Comparison of ENCODE assay signal across 8 cellular contexts in genomic region chr16:53061701-53062159, GRCh38. TPM values are rescaled to one million over a fixed set of nuclear protein-coding genes. Genes with fewer than 3 reads are reported as not detected.
A peak's percentile ranks its signal among the peaks of the same experiment; 100 is the strongest.
DNase-seq lines count a peak whose midpoint lies in the region; ATAC-seq, FAIRE-seq and TF ChIP-seq lines count a peak whose summit lies in the region.

No MANE protein-coding gene starts in this region.

- H3K9me3 ChIP-seq in small intestine (ENCODE audit: control insufficient read depth, low read depth), result no peaks in the 10 kb centered on the region

- peak overlapping the region; percentile 48 to 52 for H3K27ac ChIP-seq in small intestine (ENCODE audit: low read depth in 1 of 2, low read length in 1 of 2)

- H3K36me3 ChIP-seq in small intestine (ENCODE audit: control insufficient read depth in 2 of 2, insufficient read depth in 2 of 2, low read length in 2 of 2), result no peaks in the 10 kb centered on the region

- H3K4me1 ChIP-seq in small intestine (ENCODE audit: control insufficient read depth in 2 of 2, insufficient read depth in 1 of 2, low read depth in 1 of 2, low read length in 1 of 2), result peaks cover 0 to 6% of the 10 kb centered on the region in 2 donors

- TF ChIP-seq CTCF in GM13976 (IDR thresholded peaks at IDR 0.05; ENCODE audit: borderline replicate concordance, control extremely low read depth, extremely low read depth, insufficient read depth, missing control alignments) (no peak), omental fat pad (IDR thresholded peaks at IDR 0.05) (no peak)

- no peaks in the 10 kb centered on the region for H3K27me3 Mint-ChIP-seq in activated naive CD4-positive, alpha-beta T cell treated with anti-CD3 and anti-CD28 coated beads, Interleukin-2, amount 50 U/mL, for 24 hours

- peak; percentile 82 for ATAC-seq in GM21423 (IDR thresholded peaks at IDR 0.05; ENCODE audit: unreplicated experiment)
- ATAC-seq in HG03565 (IDR thresholded peaks at IDR 0.05; ENCODE audit: unreplicated experiment), result peak; percentile 73
- ATAC-seq in omental fat pad (ENCODE audit: low FRiP score), result no peak

- no peak overlapping the region for H3K4me3 ChIP-seq in small intestine (ENCODE audit: low read depth in 1 of 2, low read length in 2 of 2)

- no peaks in the 10 kb centered on the region for H3K36me3 Mint-ChIP-seq in activated naive CD4-positive, alpha-beta T cell treated with anti-CD3 and anti-CD28 coated beads, Interleukin-2, amount 50 U/mL, for 24 hours

- no peak overlapping the region for H3K27ac Mint-ChIP-seq in activated naive CD4-positive, alpha-beta T cell treated with anti-CD3 and anti-CD28 coated beads, Interleukin-2, amount 50 U/mL, for 24 hours

- no peaks in the 10 kb centered on the region for H3K9me3 Mint-ChIP-seq in activated naive CD4-positive, alpha-beta T cell treated with anti-CD3 and anti-CD28 coated beads, Interleukin-2, amount 50 U/mL, for 24 hours

- peaks cover 12% of the 10 kb centered on the region for H3K4me1 Mint-ChIP-seq in activated naive CD4-positive, alpha-beta T cell treated with anti-CD3 and anti-CD28 coated beads, Interleukin-2, amount 50 U/mL, for 24 hours

- WGBS in small intestine, 3 donors, result 4 to 24% (median 22%) methylated on average over 3 of the region's 3 CpGs

- no peak for FAIRE-seq in small intestine (lab: Jason Lieb, UNC)

- no peaks in the 10 kb centered on the region for H3K27me3 ChIP-seq in small intestine (ENCODE audit: control insufficient read depth in 2 of 2, insufficient read depth in 2 of 2, low read length in 2 of 2)

- H3K4me3 Mint-ChIP-seq in activated naive CD4-positive, alpha-beta T cell treated with anti-CD3 and anti-CD28 coated beads, Interleukin-2, amount 50 U/mL, for 24 hours, result peak overlapping the region; percentile 45

- DNase-seq in GM13976 (ENCODE audit: low spot score), result peak; percentile 73
- DNase-seq in small intestine, result peak; percentile 89
- no peak for DNase-seq in LoVo (ENCODE audit: low spot score)
- no peak for DNase-seq in omental fat pad (ENCODE audit: low spot score)
- DNase-seq in NCI-H1092 (lab: John Stamatoyannopoulos, UW), result no peak

- in situ Hi-C loops in GM13976 (cut with MboI; ENCODE audit: low sequenced_read_pairs, unreplicated experiment), result loop anchor here (10.0 kb wide), 1 partner anchor 63 kb away; no protein-coding TSS in a partner anchor

RNA-seq across cellular contexts. Expression of gene CHD9, which starts 6.9 kb away (rescaled TPM):
- 10 to 100 TPM in 2 of 3 donors, 1 to 10 TPM in 1; 7.6 to 12.1 (median 10.3) TPM for polyA plus RNA-seq in small intestine
- total RNA-seq in omental fat pad, result 100 to 1,000 TPM in 2 of 4 donors, 10 to 100 TPM in 2; 59.0 to 210 (median 80.4) TPM

RNA-seq across cellular contexts. Expression of gene CHD9NB, which starts 9.0 kb away (rescaled TPM):
- 1 to 10 TPM in 2 of 3 donors, under 1 TPM in 1; 0.94 to 2.7 (median 1.1) TPM for polyA plus RNA-seq in small intestine
- 1 to 10 TPM in 1 of 4 donors, under 1 TPM in 3; 0.48 to 5.5 (median 0.86) TPM for total RNA-seq in omental fat pad

Comparison
In these comparisons a context has a peak if more than half of its experiments do, and no peak if none do; other contexts are left out.
1. DNase-seq: peak in GM13976 (single experiment) and small intestine (single experiment); none in LoVo (single experiment), omental fat pad (single experiment) and NCI-H1092 (single experiment).